Comparison of ENCODE assay signal across 9 cellular contexts in the genomic region with DNA sequence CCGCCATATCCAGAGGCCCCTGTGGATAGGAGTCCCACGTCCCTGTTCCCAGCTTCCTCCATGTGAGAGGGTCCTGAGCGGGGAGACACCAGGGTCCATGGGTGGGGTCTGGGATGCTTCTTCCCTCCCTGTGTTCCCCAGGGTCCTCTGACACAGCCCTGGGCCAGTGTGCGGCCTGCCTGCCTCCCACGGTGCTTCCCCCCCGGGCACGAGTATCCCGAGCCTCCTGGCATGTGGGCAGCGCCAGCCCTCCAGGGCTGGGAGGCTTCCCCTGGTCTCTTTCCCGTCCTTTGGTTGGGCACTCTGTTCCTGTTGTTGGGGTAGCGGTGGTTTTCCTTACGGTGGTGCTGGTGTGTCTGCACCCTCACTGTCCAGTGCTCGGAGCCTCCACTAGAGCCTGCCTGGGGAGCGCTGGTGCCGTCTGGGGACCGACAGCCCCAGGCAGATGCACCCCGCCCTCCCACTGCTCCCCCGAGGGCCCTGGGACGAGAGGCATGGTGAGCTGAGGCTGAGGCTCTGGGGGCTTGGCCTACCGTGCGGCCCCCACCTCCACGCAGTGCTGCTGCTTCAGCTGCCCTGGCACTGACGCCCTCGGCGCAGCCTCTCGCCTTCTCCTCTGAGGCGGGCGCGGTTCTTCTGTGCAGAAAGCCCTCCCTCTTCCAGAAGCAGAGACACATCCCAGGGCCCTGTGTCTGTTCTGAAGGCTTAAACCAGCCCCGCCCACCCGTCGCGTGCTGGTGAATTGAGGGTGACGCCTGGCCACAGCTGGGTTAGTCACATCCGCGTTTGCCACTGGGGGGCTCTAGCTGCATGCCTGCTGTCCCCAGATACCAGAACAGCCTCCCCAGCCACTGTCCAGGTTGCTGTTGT. TPM values are rescaled to one million over a fixed set of nuclear protein-coding genes. Genes with fewer than 3 reads are reported as not detected.
A peak's percentile ranks its signal among the peaks of the same experiment; 100 is the strongest.
DNase-seq lines count a peak whose midpoint lies in the region; ATAC-seq, FAIRE-seq and TF ChIP-seq lines count a peak whose summit lies in the region.
"Had no signal": no experiment of that assay in that cellular context is flagged by ENCODE, and none has a peak within 500 bp of the region (broad histone marks: within the 10 kb centered on the region; RNA-seq: fewer than 3 reads in every experiment).

No MANE protein-coding gene starts in this region.

- no peak for TF ChIP-seq RAD21 in HepG2 (CRISPR knock-in tag; IDR thresholded peaks at IDR 0.05)

- H3K27ac ChIP-seq in HepG2 (ENCODE audit: extremely low read length, insufficient read depth, low read length): no peak overlapping the region
- H3K27ac ChIP-seq: tibial artery had no signal

- peaks cover 33 to 77% of the 10 kb centered on the region in 2 experiments for H3K36me3 ChIP-seq in HepG2 (replicated peaks in 1 of 2; ENCODE audit: control insufficient read depth in 1 of 2, insufficient read depth in 2 of 2, low read length in 2 of 2)

- intact Hi-C loops in Right ventricle myocardium inferior (cut with DNase I): loop anchor here (2.0 kb wide), 1 partner anchor 39 kb away; no protein-coding TSS in a partner anchor
- intact Hi-C loops in cardiac septum (cut with DNase I): no loop called here
- intact Hi-C loops in HepG2 (cut with micrococcal nuclease; ENCODE audit: unreplicated experiment): no loop called here

- H3K4me1 ChIP-seq in HepG2 (ENCODE audit: insufficient read depth, low read length): peaks cover 22% of the 10 kb centered on the region
- H3K4me1 ChIP-seq: tibial artery had no signal

- peaks cover 4% of the 10 kb centered on the region for H3K79me2 ChIP-seq in HepG2 (ENCODE audit: insufficient read depth, low read length)

- TF ChIP-seq CTCF in HepG2 (CRISPR knock-in tag; IDR thresholded peaks at IDR 0.05): peak; percentile 55

- FAIRE-seq in HepG2 (lab: Jason Lieb, UNC): no peak

- no peak overlapping the region for H3K4me2 ChIP-seq in HepG2 (ENCODE audit: low read depth, low read length)

- DNase-seq in Right ventricle myocardium inferior (ENCODE audit: missing footprints) (no peak), cardiac septum (ENCODE audit: low spot score) (no peak), amniotic stem cell (lab: John Stamatoyannopoulos, UW) (peak; percentile 62), HepG2 (ENCODE audit: low spot score) (no peak), NOMO-1 treated with dmso at 0.1 percent for 144 hours (lab: John Stamatoyannopoulos, UW; ENCODE audit: unreplicated experiment) (no peak), GF-D8 (lab: John Stamatoyannopoulos, UW) (no peak), Kasumi-1 (lab: John Stamatoyannopoulos, UW) (no peak)

- POLR2A ChIA-PET in HepG2 (lab: Yijun Ruan, JAX): no interaction called here

- H3K9ac ChIP-seq in HepG2 (ENCODE audit: insufficient read depth, low read depth, low read length): no peak overlapping the region

- BruUV-seq in HepG2 (replicated peaks; lab: Mats Ljungman, UMichigan): no TSS peak

- TF ChIP-seq EP300 in HepG2 (IDR thresholded peaks at IDR 0.05; ENCODE audit: low read depth in 2 of 2, low read length in 2 of 2): no peak
- no peak for TF ChIP-seq EP300 in HepG2 (CRISPR knock-in tag; IDR thresholded peaks at IDR 0.05; ENCODE audit: borderline replicate concordance)

- CTCF ChIA-PET in HepG2 (lab: Yijun Ruan, JAX; ENCODE audit: low intra/inter-chr PET ratio, low total read pairs): no interaction called here

- no peak for TF ChIP-seq POLR2A in HepG2 (IDR thresholded peaks at IDR 0.05; ENCODE audit: insufficient read depth in 1 of 2, low read depth in 2 of 2, low read length in 2 of 2)

- no peak overlapping the region for H2AFZ ChIP-seq in HepG2 (ENCODE audit: low read length)

- WGBS in HepG2 (ENCODE audit: low lambda C conversion rate): 100% methylated on average over 6 of the region's 36 CpGs

- no peaks in the 10 kb centered on the region for H3K27me3 ChIP-seq in HepG2 (ENCODE audit: control insufficient read depth in 1 of 2, insufficient read depth in 2 of 2, low read length in 2 of 2)
- H3K27me3 ChIP-seq: tibial artery had no signal

- H4K20me1 ChIP-seq in HepG2 (ENCODE audit: insufficient read depth, low read length): no peaks in the 10 kb centered on the region

- in situ Hi-C loops in HepG2 (cut with HindIII; ENCODE audit: extremely low pct_ligation_motif_present, low pct_unique_long_range_greater_than_20kb): no loop called here

- H3K4me3 ChIP-seq in HepG2 (replicated peaks in 1 of 3; ENCODE audit: insufficient read depth in 1 of 3, low read depth in 2 of 3, low read length in 3 of 3): no peak overlapping the region
- H3K4me3 ChIP-seq: tibial artery had no signal

- no peaks in the 10 kb centered on the region for H3K9me3 ChIP-seq in HepG2 (ENCODE audit: low read length)
- H3K9me3 ChIP-seq: tibial artery had no signal

- ATAC-seq in Right ventricle myocardium inferior (peak; percentile 76), HepG2 (no peak), GM21367 (IDR thresholded peaks at IDR 0.05; ENCODE audit: unreplicated experiment) (no peak)

RNA-seq across cellular contexts. Expression of gene PLEKHJ1, which starts 27.9 kb away (rescaled TPM):
- total RNA-seq in Right ventricle myocardium inferior (59.7 TPM), cardiac septum (51.2 TPM), HepG2 (2016; rRNA removed; fragmentation: Illumina TruSeq; extraction: Trizol) (108 and 130 TPM in 2 replicates)
- 129 and 146 TPM in 2 replicates for total RNA-seq in HepG2 (2016; cell fraction: cytosol; rRNA removed; fragmentation: Illumina TruSeq; extraction: Trizol; ENCODE audit: low read depth)
- 99.2 and 143 TPM in 2 replicates for total RNA-seq in HepG2 (2016; cell fraction: insoluble cytoplasmic fraction; rRNA removed; fragmentation: Illumina TruSeq; extraction: Trizol)
- total RNA-seq in HepG2 (2016; cell fraction: membrane; rRNA removed; fragmentation: Illumina TruSeq; extraction: Trizol): 198 and 217 TPM in 2 replicates
- 72.7 and 85.2 TPM in 2 replicates for total RNA-seq in HepG2 (2016; cell fraction: nucleus; rRNA removed; fragmentation: Illumina TruSeq; extraction: Trizol)
- polyA plus RNA-seq in HepG2 (2011; rRNA removed): 70.5 and 89.7 TPM in 2 replicates
- 94.0 and 125 TPM in 2 replicates for polyA plus RNA-seq in HepG2 (2011; cell fraction: cytosol; rRNA removed)
- 130 and 144 TPM in 2 replicates for polyA plus RNA-seq in HepG2 (2011; cell fraction: nucleus; rRNA removed)
- polyA plus RNA-seq in HepG2 (2012): 41.8 and 57.9 TPM in 2 replicates
- polyA plus RNA-seq in HepG2 (2016; cell fraction: cytosol; fragmentation: Illumina TruSeq; extraction: Trizol; ENCODE audit: low read depth): 147 and 176 TPM in 2 replicates
- 97.4 and 103 TPM in 2 replicates for polyA plus RNA-seq in HepG2 (2016; cell fraction: insoluble cytoplasmic fraction; fragmentation: Illumina TruSeq; extraction: Trizol; ENCODE audit: low read depth)
- 170 and 175 TPM in 2 replicates for polyA plus RNA-seq in HepG2 (2016; cell fraction: membrane; fragmentation: Illumina TruSeq; extraction: Trizol; ENCODE audit: low read depth)
- 156 and 163 TPM in 2 replicates for polyA plus RNA-seq in HepG2 (2016; cell fraction: nucleus; fragmentation: Illumina TruSeq; extraction: Trizol; ENCODE audit: insufficient read depth, low read depth)
- polyA minus RNA-seq in HepG2 (2011; rRNA and poly(A)+ RNA removed; ENCODE audit: low replicate concordance): 33.4 and 58.0 TPM in 2 replicates
- 18.1 and 22.7 TPM in 2 replicates for polyA minus RNA-seq in HepG2 (2011; cell fraction: cytosol; rRNA and poly(A)+ RNA removed)
- polyA minus RNA-seq in HepG2 (2011; cell fraction: nucleus; rRNA and poly(A)+ RNA removed): 23.2 and 28.0 TPM in 2 replicates

RNA-seq across cellular contexts. Expression of gene SF3A2, which starts 28.4 kb away (rescaled TPM):
- total RNA-seq in Right ventricle myocardium inferior: 30.3 TPM
- 34.1 TPM for total RNA-seq in cardiac septum
- 8.8 and 10.1 TPM in 2 replicates for total RNA-seq in HepG2 (2016; rRNA removed; fragmentation: Illumina TruSeq; extraction: Trizol)
- total RNA-seq in HepG2 (2016; cell fraction: cytosol; rRNA removed; fragmentation: Illumina TruSeq; extraction: Trizol; ENCODE audit: low read depth): 11.7 and 13.9 TPM in 2 replicates
- 8.6 and 13.2 TPM in 2 replicates for total RNA-seq in HepG2 (2016; cell fraction: insoluble cytoplasmic fraction; rRNA removed; fragmentation: Illumina TruSeq; extraction: Trizol)
- 13.1 and 15.2 TPM in 2 replicates for total RNA-seq in HepG2 (2016; cell fraction: membrane; rRNA removed; fragmentation: Illumina TruSeq; extraction: Trizol)
- total RNA-seq in HepG2 (2016; cell fraction: nucleus; rRNA removed; fragmentation: Illumina TruSeq; extraction: Trizol): 16.1 and 17.8 TPM in 2 replicates
- polyA plus RNA-seq in HepG2 (2011; rRNA removed): 7.9 and 8.6 TPM in 2 replicates
- polyA plus RNA-seq in HepG2 (2011; cell fraction: cytosol; rRNA removed): 6.1 and 7.3 TPM in 2 replicates
- 34.7 and 47.7 TPM in 2 replicates for polyA plus RNA-seq in HepG2 (2011; cell fraction: nucleus; rRNA removed)
- 34.0 and 34.2 TPM in 2 replicates for polyA plus RNA-seq in HepG2 (2012)
- 12.1 and 13.8 TPM in 2 replicates for polyA plus RNA-seq in HepG2 (2016; cell fraction: cytosol; fragmentation: Illumina TruSeq; extraction: Trizol; ENCODE audit: low read depth)
- polyA plus RNA-seq in HepG2 (2016; cell fraction: insoluble cytoplasmic fraction; fragmentation: Illumina TruSeq; extraction: Trizol; ENCODE audit: low read depth): 18.7 and 31.5 TPM in 2 replicates
- polyA plus RNA-seq in HepG2 (2016; cell fraction: membrane; fragmentation: Illumina TruSeq; extraction: Trizol; ENCODE audit: low read depth): 17.7 and 21.0 TPM in 2 replicates
- 46.1 and 47.0 TPM in 2 replicates for polyA plus RNA-seq in HepG2 (2016; cell fraction: nucleus; fragmentation: Illumina TruSeq; extraction: Trizol; ENCODE audit: insufficient read depth, low read depth)
- polyA minus RNA-seq in HepG2 (2011; rRNA and poly(A)+ RNA removed; ENCODE audit: low replicate concordance): 20.0 and 24.2 TPM in 2 replicates
- polyA minus RNA-seq in HepG2 (2011; cell fraction: cytosol; rRNA and poly(A)+ RNA removed): 16.0 and 20.6 TPM in 2 replicates
- polyA minus RNA-seq in HepG2 (2011; cell fraction: nucleus; rRNA and poly(A)+ RNA removed): 34.1 and 34.2 TPM in 2 replicates

RNA-seq across cellular contexts. Expression of gene AMH, which starts 40.9 kb away (rescaled TPM):
- total RNA-seq in Right ventricle myocardium inferior: 0.89 TPM
- 1.5 TPM for total RNA-seq in cardiac septum
- total RNA-seq in HepG2 (2016; rRNA removed; fragmentation: Illumina TruSeq; extraction: Trizol): 0.18 TPM in 1 of 2 replicates, not detected in the other
- total RNA-seq in HepG2 (2016; cell fraction: cytosol; rRNA removed; fragmentation: Illumina TruSeq; extraction: Trizol; ENCODE audit: low read depth): not detected in 2 replicates
- not detected in 2 replicates for total RNA-seq in HepG2 (2016; cell fraction: insoluble cytoplasmic fraction; rRNA removed; fragmentation: Illumina TruSeq; extraction: Trizol)
- total RNA-seq in HepG2 (2016; cell fraction: membrane; rRNA removed; fragmentation: Illumina TruSeq; extraction: Trizol): 0.09 TPM in 1 of 2 replicates, not detected in the other
- not detected in 2 replicates for total RNA-seq in HepG2 (2016; cell fraction: nucleus; rRNA removed; fragmentation: Illumina TruSeq; extraction: Trizol)
- polyA plus RNA-seq in HepG2 (2011; rRNA removed): 0.03 and 0.04 TPM in 2 replicates
- 0.05 TPM in 1 of 2 replicates, not detected in the other for polyA plus RNA-seq in HepG2 (2011; cell fraction: cytosol; rRNA removed)
- 1.2 and 2.0 TPM in 2 replicates for polyA plus RNA-seq in HepG2 (2011; cell fraction: nucleus; rRNA removed)
- 0.08 TPM in 1 of 2 replicates, not detected in the other for polyA plus RNA-seq in HepG2 (2012)
- polyA plus RNA-seq in HepG2 (2016; cell fraction: cytosol; fragmentation: Illumina TruSeq; extraction: Trizol; ENCODE audit: low read depth): 0.06 TPM in 1 of 2 replicates, not detected in the other
- polyA plus RNA-seq in HepG2 (2016; cell fraction: insoluble cytoplasmic fraction; fragmentation: Illumina TruSeq; extraction: Trizol; ENCODE audit: low read depth): not detected in 2 replicates
- polyA plus RNA-seq in HepG2 (2016; cell fraction: membrane; fragmentation: Illumina TruSeq; extraction: Trizol; ENCODE audit: low read depth): not detected in 2 replicates
- polyA plus RNA-seq in HepG2 (2016; cell fraction: nucleus; fragmentation: Illumina TruSeq; extraction: Trizol; ENCODE audit: insufficient read depth, low read depth): 0.51 TPM in 2 replicates
- polyA minus RNA-seq in HepG2 (2011; rRNA and poly(A)+ RNA removed; ENCODE audit: low replicate concordance): 0.48 and 1.0 TPM in 2 replicates
- not detected in 2 replicates for polyA minus RNA-seq in HepG2 (2011; cell fraction: cytosol; rRNA and poly(A)+ RNA removed)
- 0.62 TPM in 1 of 2 replicates, not detected in the other for polyA minus RNA-seq in HepG2 (2011; cell fraction: nucleus; rRNA and poly(A)+ RNA removed)

RNA-seq across cellular contexts. Expression of gene DOT1L, which starts 44.5 kb away (rescaled TPM):
- total RNA-seq in Right ventricle myocardium inferior (9.7 TPM), cardiac septum (15.2 TPM), HepG2 (2016; rRNA removed; fragmentation: Illumina TruSeq; extraction: Trizol) (7.5 and 9.7 TPM in 2 replicates)
- total RNA-seq in HepG2 (2016; cell fraction: cytosol; rRNA removed; fragmentation: Illumina TruSeq; extraction: Trizol; ENCODE audit: low read depth): 20.6 and 20.7 TPM in 2 replicates
- total RNA-seq in HepG2 (2016; cell fraction: insoluble cytoplasmic fraction; rRNA removed; fragmentation: Illumina TruSeq; extraction: Trizol): 6.4 and 8.2 TPM in 2 replicates
- 12.0 and 15.8 TPM in 2 replicates for total RNA-seq in HepG2 (2016; cell fraction: membrane; rRNA removed; fragmentation: Illumina TruSeq; extraction: Trizol)
- total RNA-seq in HepG2 (2016; cell fraction: nucleus; rRNA removed; fragmentation: Illumina TruSeq; extraction: Trizol): 12.3 and 14.9 TPM in 2 replicates
- 14.6 and 17.9 TPM in 2 replicates for polyA plus RNA-seq in HepG2 (2011; rRNA removed)
- 6.1 and 9.5 TPM in 2 replicates for polyA plus RNA-seq in HepG2 (2011; cell fraction: cytosol; rRNA removed)
- polyA plus RNA-seq in HepG2 (2011; cell fraction: nucleus; rRNA removed): 138 and 210 TPM in 2 replicates
- 22.3 and 23.3 TPM in 2 replicates for polyA plus RNA-seq in HepG2 (2012)
- 2.5 and 3.3 TPM in 2 replicates for polyA plus RNA-seq in HepG2 (2016; cell fraction: cytosol; fragmentation: Illumina TruSeq; extraction: Trizol; ENCODE audit: low read depth)
- polyA plus RNA-seq in HepG2 (2016; cell fraction: insoluble cytoplasmic fraction; fragmentation: Illumina TruSeq; extraction: Trizol; ENCODE audit: low read depth): 10.5 and 15.3 TPM in 2 replicates
- 7.1 TPM in 2 replicates for polyA plus RNA-seq in HepG2 (2016; cell fraction: membrane; fragmentation: Illumina TruSeq; extraction: Trizol; ENCODE audit: low read depth)
- 76.0 and 84.3 TPM in 2 replicates for polyA plus RNA-seq in HepG2 (2016; cell fraction: nucleus; fragmentation: Illumina TruSeq; extraction: Trizol; ENCODE audit: insufficient read depth, low read depth)
- 36.8 and 45.6 TPM in 2 replicates for polyA minus RNA-seq in HepG2 (2011; rRNA and poly(A)+ RNA removed; ENCODE audit: low replicate concordance)
- polyA minus RNA-seq in HepG2 (2011; cell fraction: cytosol; rRNA and poly(A)+ RNA removed): 21.6 and 26.0 TPM in 2 replicates
- 30.1 and 31.9 TPM in 2 replicates for polyA minus RNA-seq in HepG2 (2011; cell fraction: nucleus; rRNA and poly(A)+ RNA removed)

RNA-seq across cellular contexts. Expression of gene JSRP1, which starts 48.0 kb away (rescaled TPM):
- total RNA-seq in Right ventricle myocardium inferior (not detected), cardiac septum (0.46 TPM), HepG2 (2016; rRNA removed; fragmentation: Illumina TruSeq; extraction: Trizol) (0.38 and 0.73 TPM in 2 replicates)
- total RNA-seq in HepG2 (2016; cell fraction: cytosol; rRNA removed; fragmentation: Illumina TruSeq; extraction: Trizol; ENCODE audit: low read depth): 1.1 TPM in 2 replicates
- 0.54 and 0.56 TPM in 2 replicates for total RNA-seq in HepG2 (2016; cell fraction: insoluble cytoplasmic fraction; rRNA removed; fragmentation: Illumina TruSeq; extraction: Trizol)
- 0.96 and 1.2 TPM in 2 replicates for total RNA-seq in HepG2 (2016; cell fraction: membrane; rRNA removed; fragmentation: Illumina TruSeq; extraction: Trizol)
- total RNA-seq in HepG2 (2016; cell fraction: nucleus; rRNA removed; fragmentation: Illumina TruSeq; extraction: Trizol): 0.40 and 0.69 TPM in 2 replicates
- 0.16 and 0.39 TPM in 2 replicates for polyA plus RNA-seq in HepG2 (2011; rRNA removed)
- 0.27 and 0.36 TPM in 2 replicates for polyA plus RNA-seq in HepG2 (2011; cell fraction: cytosol; rRNA removed)
- polyA plus RNA-seq in HepG2 (2011; cell fraction: nucleus; rRNA removed): 0.29 TPM in 1 of 2 replicates, not detected in the other
- 0.41 and 0.44 TPM in 2 replicates for polyA plus RNA-seq in HepG2 (2012)
- polyA plus RNA-seq in HepG2 (2016; cell fraction: cytosol; fragmentation: Illumina TruSeq; extraction: Trizol; ENCODE audit: low read depth): 0.88 and 1.2 TPM in 2 replicates
- 0.73 and 0.80 TPM in 2 replicates for polyA plus RNA-seq in HepG2 (2016; cell fraction: insoluble cytoplasmic fraction; fragmentation: Illumina TruSeq; extraction: Trizol; ENCODE audit: low read depth)
- 0.84 and 1.0 TPM in 2 replicates for polyA plus RNA-seq in HepG2 (2016; cell fraction: membrane; fragmentation: Illumina TruSeq; extraction: Trizol; ENCODE audit: low read depth)
- polyA plus RNA-seq in HepG2 (2016; cell fraction: nucleus; fragmentation: Illumina TruSeq; extraction: Trizol; ENCODE audit: insufficient read depth, low read depth): 0.57 and 0.95 TPM in 2 replicates
- polyA minus RNA-seq in HepG2 (2011; rRNA and poly(A)+ RNA removed; ENCODE audit: low replicate concordance): not detected in 2 replicates
- not detected in 2 replicates for polyA minus RNA-seq in HepG2 (2011; cell fraction: cytosol; rRNA and poly(A)+ RNA removed)
- polyA minus RNA-seq in HepG2 (2011; cell fraction: nucleus; rRNA and poly(A)+ RNA removed): not detected in 2 replicates
